ENCODE assay signal across 8 cellular contexts in the genomic region with DNA sequence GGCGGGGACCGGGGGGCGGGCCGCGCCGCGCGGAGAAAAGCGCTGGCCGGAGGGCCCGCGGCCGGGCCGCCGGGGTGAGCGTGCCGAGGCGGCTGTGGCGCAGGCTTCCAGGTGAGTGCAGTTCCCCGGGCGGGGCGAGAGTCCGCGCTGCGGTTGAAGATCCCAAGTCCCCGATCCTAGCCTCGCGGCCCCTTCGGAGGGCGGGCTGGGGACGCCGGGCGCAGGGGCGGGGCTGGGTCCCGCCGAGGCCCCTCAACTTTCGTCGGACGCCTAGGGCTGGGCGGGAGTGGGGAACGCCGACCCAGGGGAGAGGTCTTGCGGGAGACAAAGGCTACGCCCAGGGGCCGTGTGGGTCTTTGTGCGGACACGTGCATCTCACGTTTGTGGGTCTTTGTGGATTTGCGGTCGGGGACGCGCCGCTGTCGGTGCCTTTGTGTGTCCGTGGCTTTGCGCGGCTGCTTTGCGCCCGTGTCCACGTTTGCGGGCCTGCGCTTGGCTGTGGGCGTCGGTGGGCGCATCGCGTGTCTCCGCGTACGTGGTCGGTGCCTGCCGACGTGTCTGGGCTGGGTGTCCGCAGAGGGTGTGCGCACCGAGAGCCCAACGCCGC. TPM values are rescaled to one million over a fixed set of nuclear protein-coding genes. Genes with fewer than 3 reads are reported as not detected.
DNase-seq lines count a peak whose midpoint lies in the region; ATAC-seq and TF ChIP-seq lines count a peak whose summit lies in the region.

A gene with protein sequence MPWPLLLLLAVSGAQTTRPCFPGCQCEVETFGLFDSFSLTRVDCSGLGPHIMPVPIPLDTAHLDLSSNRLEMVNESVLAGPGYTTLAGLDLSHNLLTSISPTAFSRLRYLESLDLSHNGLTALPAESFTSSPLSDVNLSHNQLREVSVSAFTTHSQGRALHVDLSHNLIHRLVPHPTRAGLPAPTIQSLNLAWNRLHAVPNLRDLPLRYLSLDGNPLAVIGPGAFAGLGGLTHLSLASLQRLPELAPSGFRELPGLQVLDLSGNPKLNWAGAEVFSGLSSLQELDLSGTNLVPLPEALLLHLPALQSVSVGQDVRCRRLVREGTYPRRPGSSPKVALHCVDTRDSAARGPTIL (plus strand): TSS at position 63 of the 607 bp plus-strand sequence. CDS start 12,261 bp downstream, outside the sequence.

- peak within 1 kb of the TSS; percentile 90 for H3K27ac Mint-ChIP-seq in activated naive CD4-positive, alpha-beta T cell treated with anti-CD3 and anti-CD28 coated beads, Interleukin-2, amount 10 ng/mL, durations not matched to agents 7 days and 5 days

- H3K9me3 ChIP-seq in right atrium auricular region: no peaks in the 10 kb centered on the region
- H3K9me3 ChIP-seq in sigmoid colon: no peaks in the 10 kb centered on the region

- H3K9me3 Mint-ChIP-seq in activated naive CD4-positive, alpha-beta T cell treated with anti-CD3 and anti-CD28 coated beads, Interleukin-2, amount 10 ng/mL, durations not matched to agents 7 days and 5 days: no peaks in the 10 kb centered on the region

- H3K4me3 ChIP-seq in HL-60 (replicated peaks; ENCODE audit: insufficient read depth, low read length): peak within 1 kb of the TSS; percentile 40
- peak within 1 kb of the TSS; percentile 68 to 81 for H3K4me3 ChIP-seq in right atrium auricular region
- peak within 1 kb of the TSS; percentile 58 to 80 (median 76) for H3K4me3 ChIP-seq in sigmoid colon

- peaks cover 27% of the 10 kb centered on the region for H3K4me1 Mint-ChIP-seq in activated naive CD4-positive, alpha-beta T cell treated with anti-CD3 and anti-CD28 coated beads, Interleukin-2, amount 10 ng/mL, durations not matched to agents 7 days and 5 days

- H3K4me1 ChIP-seq in right atrium auricular region: peaks cover 0 to 51% of the 10 kb centered on the region in 2 donors
- peaks cover 0 to 23% (median 20%) of the 10 kb centered on the region in 4 donors for H3K4me1 ChIP-seq in sigmoid colon

- no peak for TF ChIP-seq POLR2A in sigmoid colon (IDR thresholded peaks at IDR 0.05)

- no peaks in the 10 kb centered on the region for H3K36me3 ChIP-seq in right atrium auricular region
- no peaks in the 10 kb centered on the region for H3K36me3 ChIP-seq in sigmoid colon

- H3K27ac ChIP-seq in HL-60 (replicated peaks) (no peak within 1 kb of the TSS), right atrium auricular region (peak within 1 kb of the TSS; percentile 86 to 90), sigmoid colon (peak within 1 kb of the TSS; percentile 80 to 89 (median 82))

- no peaks in the 10 kb centered on the region for H3K36me3 Mint-ChIP-seq in activated naive CD4-positive, alpha-beta T cell treated with anti-CD3 and anti-CD28 coated beads, Interleukin-2, amount 10 ng/mL, durations not matched to agents 7 days and 5 days

- H3K27me3 ChIP-seq in HL-60 (ENCODE audit: insufficient read depth, poor library complexity, severe bottlenecking) (peaks cover 49% of the 10 kb centered on the region), right atrium auricular region (peaks cover 0 to 2% of the 10 kb centered on the region in 2 donors), sigmoid colon (no peaks in the 10 kb centered on the region)

- intact Hi-C loops in sigmoid colon (cut with DNase I): loop anchor here (5.0 kb wide), 1 partner anchor 46 kb away; no protein-coding TSS in a partner anchor

- no peak for ATAC-seq in GM19455 (IDR thresholded peaks at IDR 0.05; ENCODE audit: unreplicated experiment)
- ATAC-seq in GM19324 (IDR thresholded peaks at IDR 0.05; ENCODE audit: low FRiP score, unreplicated experiment): no peak

- no peak for TF ChIP-seq EP300 in sigmoid colon (IDR thresholded peaks at IDR 0.05)

- DNase-seq in AG20443 (ENCODE audit: low spot score) (peak; percentile 69), HL-60 (ENCODE audit: low read depth in 1 of 2, low spot score in 1 of 2) (no peak), right atrium auricular region (ENCODE audit: low spot score) (no peak), sigmoid colon (no peak), hypothalamus (lab: John Stamatoyannopoulos, UW) (no peak)
- DNase-seq in activated naive CD4-positive, alpha-beta T cell treated with anti-CD3 and anti-CD28 coated beads, Interleukin-2, amount 10 ng/mL, durations not matched to agents 7 days and 5 days: no peak

- TF ChIP-seq CTCF in HL-60 (IDR thresholded peaks at IDR 0.05; ENCODE audit: insufficient read depth, low read length) (no peak), right atrium auricular region (IDR thresholded peaks at IDR 0.05) (no peak), sigmoid colon (IDR thresholded peaks at IDR 0.05) (no peak)

- CTCF ChIA-PET in activated naive CD4-positive, alpha-beta T cell treated with anti-CD3 and anti-CD28 coated beads, Interleukin-2, amount 10 ng/mL, durations not matched to agents 7 days and 5 days (lab: Charles Lee): interaction anchor here (1.0 to 1.4 kb wide), 2 partner anchors 62 to 279 kb away, joined by 3 read pairs; no protein-coding TSS in a partner anchor

- 0% methylated on average over 78 of the region's 78 CpGs for WGBS in sigmoid colon, 2 donors

- peaks cover 98% of the 10 kb centered on the region for H3K27me3 Mint-ChIP-seq in activated naive CD4-positive, alpha-beta T cell treated with anti-CD3 and anti-CD28 coated beads, Interleukin-2, amount 10 ng/mL, durations not matched to agents 7 days and 5 days

- H3K4me3 Mint-ChIP-seq in activated naive CD4-positive, alpha-beta T cell treated with anti-CD3 and anti-CD28 coated beads, Interleukin-2, amount 10 ng/mL, durations not matched to agents 7 days and 5 days: peak within 1 kb of the TSS; percentile 78

RNA-seq across cellular contexts. Expression of the gene that starts here (rescaled TPM):
- total RNA-seq in right atrium auricular region: 10 to 100 TPM; 18.7 to 46.6 TPM
- 10 to 100 TPM; 12.8 to 20.8 (median 20.4) TPM for total RNA-seq in sigmoid colon
- 10 to 100 TPM; 16.2 to 24.6 (median 23.4) TPM for polyA plus RNA-seq in sigmoid colon
